ENCODE assay signal across 1 cellular context in genomic region chr3:52694528-52695189, GRCh38.
TF ChIP-seq lines count a peak whose summit lies in the region.

No MANE protein-coding gene starts in this region.

TF ChIP-seq in K562, 482 proteins besides CTCF, POLR2A, EP300 and RAD21 (continued from another document and continues in another):
- TF ChIP-seq SAFB2 (IDR thresholded peaks at IDR 0.05; ENCODE audit: borderline replicate concordance, low read depth, low read length, severe bottlenecking), result no peak
- peak; percentile 55; the same call in 1 of the 2 replicates for TF ChIP-seq SUPT5H (IDR thresholded peaks at IDR 0.05)
- 0 out of 2 replicates have a peak, but pooled peaks have one; percentile 25 for TF ChIP-seq MTA2 (IDR thresholded peaks at IDR 0.05; ENCODE audit: low read depth)
- peak; percentile 97 for TF ChIP-seq MEIS2 (IDR thresholded peaks at IDR 0.05; ENCODE audit: partially characterized antibody)
- TF ChIP-seq CBFA2T3 (IDR thresholded peaks at IDR 0.05), result peak; percentile 66
- TF ChIP-seq RBBP5 (IDR thresholded peaks at IDR 0.05; ENCODE audit: borderline replicate concordance, insufficient read depth, low read length, poor library complexity, severe bottlenecking), result no peak
- peak; percentile 97 for TF ChIP-seq MECOM (CRISPR knock-in tag; IDR thresholded peaks at IDR 0.05)
- TF ChIP-seq HMGN3 (IDR thresholded peaks at IDR 0.05; ENCODE audit: borderline replicate concordance, extremely low read depth, insufficient read length, low read depth, low read length), result no peak
- peak; percentile 14; the same call in 1 of the 2 replicates for TF ChIP-seq C11orf30 (IDR thresholded peaks at IDR 0.05; ENCODE audit: low read depth)
- TF ChIP-seq TBL1XR1 (IDR thresholded peaks at IDR 0.05; ENCODE audit: low read length in 2 of 2), result peak in 1 of 2 experiments; percentile 80; a peak in 2 of 4 replicates
- no peak for TF ChIP-seq E2F8 (IDR thresholded peaks at IDR 0.05; ENCODE audit: low read depth, partially characterized antibody)
- TF ChIP-seq LCOR (CRISPR knock-in tag; IDR thresholded peaks at IDR 0.05), result 0 out of 2 replicates have a peak, but pooled peaks have one; percentile 31
- TF ChIP-seq PBX2 (CRISPR knock-in tag; IDR thresholded peaks at IDR 0.05; ENCODE audit: low read depth), result peak; percentile 36; the same call in 1 of the 2 replicates
- TF ChIP-seq PBX2 (tag; conservative IDR thresholded peaks at IDR 0.05; ENCODE audit: low read depth), result peak; percentile 92
- TF ChIP-seq REST (CRISPR knock-in tag; IDR thresholded peaks at IDR 0.05; ENCODE audit: low read depth), result no peak
- TF ChIP-seq TAL1 (IDR thresholded peaks at IDR 0.05), result peak; percentile 35; the same call in 1 of the 2 replicates
- TF ChIP-seq SOX6 (IDR thresholded peaks at IDR 0.05), result peak; percentile 75
- no peak for TF ChIP-seq ATF6 (CRISPR knock-in tag; IDR thresholded peaks at IDR 0.05)
- TF ChIP-seq ATF7 (IDR thresholded peaks at IDR 0.05), result peak; percentile 25; the same call in 1 of the 2 replicates
- TF ChIP-seq BMI1 (IDR thresholded peaks at IDR 0.05; ENCODE audit: low read length), result no peak
- no peak for TF ChIP-seq ZNF699 (CRISPR knock-in tag; IDR thresholded peaks at IDR 0.05; ENCODE audit: insufficient replicate concordance)
- no peak for TF ChIP-seq STAT5A (IDR thresholded peaks at IDR 0.05; ENCODE audit: borderline replicate concordance, low read length)
- peak; percentile 99 for TF ChIP-seq SMAD4 (CRISPR knock-in tag; conservative IDR thresholded peaks at IDR 0.05)
- no peak for TF ChIP-seq RBM34 (IDR thresholded peaks at IDR 0.05; ENCODE audit: borderline replicate concordance, insufficient read depth, low read length)
- no peak for TF ChIP-seq MLLT1 (IDR thresholded peaks at IDR 0.05)
- TF ChIP-seq ZKSCAN1 (IDR thresholded peaks at IDR 0.05; ENCODE audit: low read depth, low read length), result peak; percentile 62; the same call in 1 of the 2 replicates
- no peak; the same call in 1 of the 2 replicates for TF ChIP-seq TFAP4 (CRISPR knock-in tag; IDR thresholded peaks at IDR 0.05; ENCODE audit: borderline replicate concordance)
- TF ChIP-seq MAFK (IDR thresholded peaks at IDR 0.05; ENCODE audit: low read length), result peak; percentile 20
- TF ChIP-seq ZBTB43 (CRISPR knock-in tag; IDR thresholded peaks at IDR 0.05), result no peak
- TF ChIP-seq PRDM10 (IDR thresholded peaks at IDR 0.05; ENCODE audit: partially characterized antibody), result peak; percentile 67
- TF ChIP-seq ELF1 (tag; IDR thresholded peaks at IDR 0.05), result no peak
- peak; percentile 82 for TF ChIP-seq NCOR1 (IDR thresholded peaks at IDR 0.05)
- TF ChIP-seq ZNF354B (CRISPR knock-in tag; IDR thresholded peaks at IDR 0.05), result no peak
- no peak for TF ChIP-seq CBX8 (IDR thresholded peaks at IDR 0.05; ENCODE audit: borderline replicate concordance, extremely low read depth, low read depth, low read length, poor library complexity, severe bottlenecking)
- peak; percentile 52; the same call in 1 of the 2 replicates for TF ChIP-seq ZNF431 (CRISPR knock-in tag; IDR thresholded peaks at IDR 0.05)
- no peak for TF ChIP-seq ZNF436 (CRISPR knock-in tag; IDR thresholded peaks at IDR 0.05)
- no peak for TF ChIP-seq RHOXF2B (CRISPR knock-in tag; conservative IDR thresholded peaks at IDR 0.05)
- TF ChIP-seq NRF1 (conservative IDR thresholded peaks at IDR 0.05 in 1 of 2, IDR thresholded peaks at IDR 0.05 in 1 of 2), result peak; percentile 43 to 55; a peak in 3 of 4 replicates
- no peak for TF ChIP-seq TCF7 (IDR thresholded peaks at IDR 0.05; ENCODE audit: borderline replicate concordance)
